31 cellular contexts compared by ENCODE assay signal in genomic region chr11:75655619-75656018, GRCh38. TPM values are rescaled to one million over a fixed set of nuclear protein-coding genes. Genes with fewer than 3 reads are reported as not detected.
DNase-seq lines count a peak whose midpoint lies in the region; ATAC-seq and TF ChIP-seq lines count a peak whose summit lies in the region.
"Had no signal": no experiment of that assay in that cellular context is flagged by ENCODE, and none has a peak within 500 bp of the region (broad histone marks: within the 10 kb centered on the region; RNA-seq: fewer than 3 reads in every experiment).

No MANE protein-coding gene starts in this region.

- no peaks in the 10 kb centered on the region for H3K9me3 ChIP-seq in esophagus muscularis mucosa
- H3K9me3 ChIP-seq in trophoblast cell (ENCODE audit: insufficient read depth, low read depth, low read length): no peaks in the 10 kb centered on the region
- H3K9me3 ChIP-seq in esophagus squamous epithelium: no peaks in the 10 kb centered on the region
- H3K9me3 ChIP-seq: neutrophil, prostate gland, SJSA1, testis had no signal

- no peak overlapping the region for H4K12ac ChIP-seq in trophoblast cell (ENCODE audit: low read depth, low read length)

- no peak overlapping the region for H3K4ac ChIP-seq in trophoblast cell (ENCODE audit: low read depth, low read length)

- no peak overlapping the region for H3K4me3 Mint-ChIP-seq in activated CD8-positive, alpha-beta T cell treated with anti-CD3 and anti-CD28 coated beads, Interleukin-2, amount 10 ng/mL, durations not matched to agents 7 days and 5 days
- no peak overlapping the region for H3K4me3 Mint-ChIP-seq in activated CD8-positive, alpha-beta T cell treated with anti-CD3 and anti-CD28 coated beads for 36 hours
- H3K4me3 Mint-ChIP-seq: activated CD4-positive, alpha-beta memory T cell treated with anti-CD3 and anti-CD28 coated beads, Interleukin-2, amount 10 ng/mL, durations not matched to agents 7 days and 5 days; activated naive CD8-positive, alpha-beta T cell treated with anti-CD3 and anti-CD28 coated beads, Interleukin-2, amount 10 ng/mL, durations not matched to agents 7 days and 5 days; B cell; CD8-positive, alpha-beta T cell; IgD-negative memory B cell; memory B cell had no signal

- no peak overlapping the region for H3K18ac ChIP-seq in trophoblast cell (ENCODE audit: low read length)

- no peak overlapping the region for H3K9ac ChIP-seq in trophoblast cell (ENCODE audit: low read length)

- TF ChIP-seq CTCF in activated CD8-positive, alpha-beta T cell treated with anti-CD3 and anti-CD28 coated beads for 36 hours (IDR thresholded peaks at IDR 0.05): no peak
- TF ChIP-seq CTCF in esophagus muscularis mucosa (IDR thresholded peaks at IDR 0.05) (no peak), esophagus squamous epithelium (IDR thresholded peaks at IDR 0.05) (no peak)

- H3K4me1 ChIP-seq in esophagus muscularis mucosa (peaks cover 0 to 31% (median 26%) of the 10 kb centered on the region in 4 donors), trophoblast cell (ENCODE audit: control insufficient read depth in 1 of 2, insufficient read depth in 2 of 2, low read length in 2 of 2) (peaks cover 0 to 3% of the 10 kb centered on the region in 2 experiments), esophagus squamous epithelium (no peaks in the 10 kb centered on the region)
- H3K4me1 ChIP-seq: prostate gland, SJSA1, testis had no signal

- CTCF ChIA-PET in activated CD8-positive, alpha-beta T cell treated with anti-CD3 and anti-CD28 coated beads, Interleukin-2, amount 10 ng/mL, durations not matched to agents 7 days and 5 days (lab: Charles Lee): no interaction called here
- CTCF ChIA-PET in activated CD8-positive, alpha-beta T cell treated with anti-CD3 and anti-CD28 coated beads for 36 hours (lab: Charles Lee): interaction anchor here (1.0 kb wide), 1 partner anchor 60 kb away, joined by 3 read pairs; no protein-coding TSS in a partner anchor

- intact Hi-C loops in activated CD8-positive, alpha-beta T cell treated with anti-CD3 and anti-CD28 coated beads for 36 hours (cut with micrococcal nuclease): no loop called here
- intact Hi-C loops in esophagus muscularis mucosa (cut with DNase I): no loop called here
- intact Hi-C loops in esophagus squamous epithelium (cut with DNase I): no loop called here

- H2AK5ac ChIP-seq in trophoblast cell (ENCODE audit: low read length): no peak overlapping the region

- no peaks in the 10 kb centered on the region for H3K79me1 ChIP-seq in trophoblast cell (ENCODE audit: low read length)

- H4K91ac ChIP-seq in trophoblast cell (ENCODE audit: low read depth, low read length): no peak overlapping the region

- no peaks in the 10 kb centered on the region for H3K79me2 ChIP-seq in trophoblast cell (ENCODE audit: control insufficient read depth, insufficient read depth, low read length, poor library complexity)

- no peak overlapping the region for H2BK5ac ChIP-seq in trophoblast cell (ENCODE audit: low read depth, low read length, poor library complexity)

- H3K27me3 Mint-ChIP-seq in activated CD8-positive, alpha-beta T cell treated with anti-CD3 and anti-CD28 coated beads, Interleukin-2, amount 10 ng/mL, durations not matched to agents 7 days and 5 days (ENCODE audit: low read depth): peaks cover 37% of the 10 kb centered on the region
- H3K27me3 Mint-ChIP-seq in activated CD8-positive, alpha-beta T cell treated with anti-CD3 and anti-CD28 coated beads for 36 hours: peaks cover 22% of the 10 kb centered on the region

- H2AFZ ChIP-seq in trophoblast cell (ENCODE audit: insufficient read depth, low read length, poor library complexity): no peak overlapping the region

- H3K4me3 ChIP-seq in esophagus muscularis mucosa (no peak overlapping the region), trophoblast cell (ENCODE audit: low read depth, low read length) (no peak overlapping the region), esophagus squamous epithelium (no peak overlapping the region)
- H3K4me3 ChIP-seq: prostate gland, SJSA1, testis had no signal

- POLR2A ChIA-PET in activated CD8-positive, alpha-beta T cell treated with anti-CD3 and anti-CD28 coated beads, Interleukin-2, amount 10 ng/mL, durations not matched to agents 7 days and 5 days (lab: Charles Lee): no interaction called here
- POLR2A ChIA-PET in activated CD8-positive, alpha-beta T cell treated with anti-CD3 and anti-CD28 coated beads for 36 hours (lab: Charles Lee): no interaction called here

- H3K9me3 Mint-ChIP-seq in activated CD8-positive, alpha-beta T cell treated with anti-CD3 and anti-CD28 coated beads, Interleukin-2, amount 10 ng/mL, durations not matched to agents 7 days and 5 days (ENCODE audit: insufficient read depth): no peaks in the 10 kb centered on the region
- no peaks in the 10 kb centered on the region for H3K9me3 Mint-ChIP-seq in activated CD8-positive, alpha-beta T cell treated with anti-CD3 and anti-CD28 coated beads for 36 hours
- H3K9me3 Mint-ChIP-seq: activated CD4-positive, alpha-beta memory T cell treated with anti-CD3 and anti-CD28 coated beads, Interleukin-2, amount 10 ng/mL, durations not matched to agents 7 days and 5 days; activated naive CD8-positive, alpha-beta T cell treated with anti-CD3 and anti-CD28 coated beads, Interleukin-2, amount 10 ng/mL, durations not matched to agents 7 days and 5 days; CD8-positive, alpha-beta T cell; IgD-negative memory B cell; memory B cell had no signal

- no peak overlapping the region for H3K23ac ChIP-seq in trophoblast cell (ENCODE audit: low read length)

- no peaks in the 10 kb centered on the region for H3K36me3 Mint-ChIP-seq in activated CD8-positive, alpha-beta T cell treated with anti-CD3 and anti-CD28 coated beads, Interleukin-2, amount 10 ng/mL, durations not matched to agents 7 days and 5 days (ENCODE audit: low read depth)
- no peaks in the 10 kb centered on the region for H3K36me3 Mint-ChIP-seq in activated CD8-positive, alpha-beta T cell treated with anti-CD3 and anti-CD28 coated beads for 36 hours (ENCODE audit: low read depth)
- H3K36me3 Mint-ChIP-seq: activated naive CD8-positive, alpha-beta T cell treated with anti-CD3 and anti-CD28 coated beads, Interleukin-2, amount 10 ng/mL, durations not matched to agents 7 days and 5 days; CD8-positive, alpha-beta T cell; memory B cell had no signal

- no peak overlapping the region for H3K4me2 ChIP-seq in trophoblast cell (ENCODE audit: low read length)

- H4K8ac ChIP-seq in trophoblast cell (ENCODE audit: low read depth, low read length): no peak overlapping the region

- H3K27ac ChIP-seq in esophagus muscularis mucosa (replicated peaks in 1 of 4) (peak overlapping the region in 2 of 4 donors; percentile 28 to 46), trophoblast cell (ENCODE audit: low read depth, low read length) (no peak overlapping the region), esophagus squamous epithelium (no peak overlapping the region)
- H3K27ac ChIP-seq: neutrophil, prostate gland, SJSA1, testis had no signal

- TF ChIP-seq EP300 in esophagus muscularis mucosa (IDR thresholded peaks at IDR 0.05): no peak

- no peak overlapping the region for H3K27ac Mint-ChIP-seq in activated CD8-positive, alpha-beta T cell treated with anti-CD3 and anti-CD28 coated beads, Interleukin-2, amount 10 ng/mL, durations not matched to agents 7 days and 5 days
- no peak overlapping the region for H3K27ac Mint-ChIP-seq in activated CD8-positive, alpha-beta T cell treated with anti-CD3 and anti-CD28 coated beads for 36 hours
- H3K27ac Mint-ChIP-seq: activated CD4-positive, alpha-beta memory T cell treated with anti-CD3 and anti-CD28 coated beads, Interleukin-2, amount 10 ng/mL, durations not matched to agents 7 days and 5 days; activated naive CD8-positive, alpha-beta T cell treated with anti-CD3 and anti-CD28 coated beads, Interleukin-2, amount 10 ng/mL, durations not matched to agents 7 days and 5 days; B cell; CD8-positive, alpha-beta T cell; IgD-negative memory B cell; memory B cell had no signal

- no peak overlapping the region for H2BK12ac ChIP-seq in trophoblast cell (ENCODE audit: low read length)

- DNase-seq in activated CD8-positive, alpha-beta T cell treated with anti-CD3 and anti-CD28 coated beads, Interleukin-2, amount 10 ng/mL, durations not matched to agents 7 days and 5 days: peak; percentile 14
- DNase-seq in activated CD8-positive, alpha-beta T cell treated with anti-CD3 and anti-CD28 coated beads for 36 hours: no peak
- DNase-seq in HS-27A (ENCODE audit: low read depth) (peak; percentile 31), esophagus muscularis mucosa (ENCODE audit: extremely low spot score) (peak; percentile 50), trophoblast cell (peak; percentile 31 to 39), esophagus squamous epithelium (lab: John Stamatoyannopoulos, UW) (no peak)
- DNase-seq: 8988T; activated CD4-positive, alpha-beta memory T cell treated with anti-CD3 and anti-CD28 coated beads, Interleukin-2, amount 10 ng/mL, durations not matched to agents 7 days and 5 days; activated CD4-positive, CD25-positive, alpha-beta regulatory T cell treated with anti-CD3 and anti-CD28 coated beads, Interleukin-2, amount 50 U/mL, for 72 hours; activated effector memory CD4-positive, alpha-beta T cell treated with anti-CD3 and anti-CD28 coated beads, Interleukin-2, amount 50 U/mL, for 16 hours; activated naive CD8-positive, alpha-beta T cell treated with anti-CD3 and anti-CD28 coated beads, Interleukin-2, amount 10 ng/mL, durations not matched to agents 7 days and 5 days; activated T-cell treated with anti-CD3 and anti-CD28 coated beads, Interleukin-2, amount 50 U/mL, for 1 hour; CD8-positive, alpha-beta T cell; cerebellar nuclear complex; effector CD4-positive, alpha-beta T cell; foreskin fibroblast; left cardiac atrium; NCI-H1105; NCI-H2029; NCI-H524 treated with DMSO at 0.1 percent for 48 hours; stimulated activated naive CD8-positive, alpha-beta T cell treated with anti-CD3 and anti-CD28 coated beads, Interleukin-15, Interleukin-2, amounts not matched to agents 100 U/mL and 50 U/mL, for 24 hours; T-helper 1 cell; testis had no signal

- ATAC-seq in activated CD8-positive, alpha-beta T cell treated with anti-CD3 and anti-CD28 coated beads, Interleukin-2, amount 10 ng/mL, durations not matched to agents 7 days and 5 days: no peak
- ATAC-seq in activated CD8-positive, alpha-beta T cell treated with anti-CD3 and anti-CD28 coated beads for 36 hours: no peak
- ATAC-seq in HG02623 (IDR thresholded peaks at IDR 0.05; ENCODE audit: unreplicated experiment) (no peak), HG02571 (IDR thresholded peaks at IDR 0.05; ENCODE audit: unreplicated experiment) (no peak)
- ATAC-seq: CD8-positive, alpha-beta T cell; stimulated activated naive CD8-positive, alpha-beta T cell treated with anti-CD3 and anti-CD28 coated beads, Interleukin-15, Interleukin-2, amounts not matched to agents 100 U/mL and 50 U/mL, for 24 hours had no signal

- H3K14ac ChIP-seq in trophoblast cell (ENCODE audit: low read length): no peak overlapping the region

- no peaks in the 10 kb centered on the region for H3K36me3 ChIP-seq in esophagus muscularis mucosa
- no peaks in the 10 kb centered on the region for H3K36me3 ChIP-seq in trophoblast cell (ENCODE audit: control insufficient read depth in 1 of 2, insufficient read depth in 2 of 2, low read length in 2 of 2)
- H3K36me3 ChIP-seq in esophagus squamous epithelium: no peaks in the 10 kb centered on the region
- H3K36me3 ChIP-seq: neutrophil, prostate gland, SJSA1 had no signal

- H2BK120ac ChIP-seq in trophoblast cell (ENCODE audit: insufficient read depth, low read length, poor library complexity): no peak overlapping the region

- peaks cover 10% of the 10 kb centered on the region for H3K4me1 Mint-ChIP-seq in activated CD8-positive, alpha-beta T cell treated with anti-CD3 and anti-CD28 coated beads, Interleukin-2, amount 10 ng/mL, durations not matched to agents 7 days and 5 days (ENCODE audit: low read depth)
- peaks cover 10% of the 10 kb centered on the region for H3K4me1 Mint-ChIP-seq in activated CD8-positive, alpha-beta T cell treated with anti-CD3 and anti-CD28 coated beads for 36 hours (ENCODE audit: low read depth)
- H3K4me1 Mint-ChIP-seq: B cell, IgD-negative memory B cell, memory B cell had no signal

- TF ChIP-seq POLR2A in esophagus muscularis mucosa (IDR thresholded peaks at IDR 0.05; ENCODE audit: low read depth) (no peak), esophagus squamous epithelium (IDR thresholded peaks at IDR 0.05) (no peak)

- H3K27me3 ChIP-seq in esophagus muscularis mucosa (no peaks in the 10 kb centered on the region), trophoblast cell (ENCODE audit: insufficient read depth, low read length) (no peaks in the 10 kb centered on the region), esophagus squamous epithelium (peaks cover 0 to 4% (median 0%) of the 10 kb centered on the region in 4 donors)
- H3K27me3 ChIP-seq: SJSA1, testis had no signal

RNA-seq across cellular contexts. Expression of gene MAP6, which starts 13.2 kb away (rescaled TPM):
- not detected for total RNA-seq in activated CD8-positive, alpha-beta T cell treated with anti-CD3 and anti-CD28 coated beads, Interleukin-2, amount 10 ng/mL, durations not matched to agents 7 days and 5 days
- not detected for total RNA-seq in activated CD8-positive, alpha-beta T cell treated with anti-CD3 and anti-CD28 coated beads for 36 hours
- total RNA-seq in esophagus muscularis mucosa (10 to 100 TPM; 20.7 to 43.8 (median 30.5) TPM), esophagus squamous epithelium (1 to 10 TPM in 1 of 4 donors, under 1 TPM in 3; 0.18 to 3.6 (median 0.34) TPM)
- 0.01 TPM in 1 of 2 replicates, not detected in the other for polyA plus RNA-seq in trophoblast cell (2013)
- total RNA-seq: activated naive CD8-positive, alpha-beta T cell treated with anti-CD3 and anti-CD28 coated beads, Interleukin-2, amount 10 ng/mL, durations not matched to agents 7 days and 5 days; CD8-positive, alpha-beta T cell had no signal

Comparison
In these comparisons a context has a peak if more than half of its experiments do, and no peak if none do; other contexts are left out.
1. DNase-seq: peak in activated CD8-positive, alpha-beta T cell treated with anti-CD3 and anti-CD28 coated beads, Interleukin-2, amount 10 ng/mL, durations not matched to agents 7 days and 5 days (single experiment), HS-27A (single experiment), esophagus muscularis mucosa (single experiment) and trophoblast cell (2 of 2); none in activated CD8-positive, alpha-beta T cell treated with anti-CD3 and anti-CD28 coated beads for 36 hours (single experiment) and esophagus squamous epithelium (single experiment).
2. RNA of gene MAP6, which starts 13.2 kb away (total RNA-seq): 20.7 to 43.8 TPM in esophagus muscularis mucosa; 0.18 to 3.6 TPM in esophagus squamous epithelium, not detected in activated CD8-positive, alpha-beta T cell treated with anti-CD3 and anti-CD28 coated beads for 36 hours and not detected in activated CD8-positive, alpha-beta T cell treated with anti-CD3 and anti-CD28 coated beads, Interleukin-2, amount 10 ng/mL, durations not matched to agents 7 days and 5 days; every median in the first group is over 4 times any median in the second.